In genomic region chr10:127303105-127303504, GRCh38 we compare ENCODE assay signal across 20 cellular contexts.
"Had no signal": no experiment of that assay in that cellular context is flagged by ENCODE, and none has a peak within 500 bp of the region (broad histone marks: within the 10 kb centered on the region; RNA-seq: fewer than 3 reads in every experiment).

No MANE protein-coding gene starts in this region.

- ATAC-seq: activated CD4-positive, CD25-positive, alpha-beta regulatory T cell treated with anti-CD3 and anti-CD28 coated beads, Interleukin-2, amount 50 U/mL, for 24 hours; activated T-cell treated with anti-CD3 and anti-CD28 coated beads, Interleukin-2, amount 50 U/mL, for 72 hours; left ventricle myocardium superior; natural killer cell; psoas muscle had no signal

- H3K9me3 ChIP-seq: psoas muscle, right atrium auricular region, spleen, tibial artery had no signal

- H3K27ac ChIP-seq: hepatocyte, psoas muscle, right atrium auricular region, spleen, tibial artery had no signal

- H3K4me3 ChIP-seq: hepatocyte, psoas muscle, right atrium auricular region, spleen, tibial artery had no signal

- H3K27me3 Mint-ChIP-seq: activated CD4-positive, alpha-beta memory T cell treated with anti-CD3 and anti-CD28 coated beads, Interleukin-2, amount 10 ng/mL, durations not matched to agents 7 days and 5 days; stimulated activated naive CD8-positive, alpha-beta T cell treated with anti-CD3 and anti-CD28 coated beads, Interleukin-15, Interleukin-2, amounts not matched to agents 100 ng/mL and 50 ng/mL, for 24 hours had no signal

- H3K36me3 ChIP-seq: right atrium auricular region, spleen had no signal

- H3K4me1 ChIP-seq: psoas muscle, right atrium auricular region, spleen, tibial artery had no signal

- H3K27me3 ChIP-seq: hepatocyte, right atrium auricular region, spleen, tibial artery had no signal

- H3K4me3 Mint-ChIP-seq: activated CD4-positive, alpha-beta memory T cell treated with anti-CD3 and anti-CD28 coated beads, Interleukin-2, amount 10 ng/mL, durations not matched to agents 7 days and 5 days; activated CD4-positive, alpha-beta T cell treated with anti-CD3 and anti-CD28 coated beads, Interleukin-2, amount 10 ng/mL, durations not matched to agents 24 days and 14 days; activated naive CD4-positive, alpha-beta T cell treated with anti-CD3 and anti-CD28 coated beads for 36 hours; activated naive CD8-positive, alpha-beta T cell treated with anti-CD3 and anti-CD28 coated beads, Interleukin-2, amount 10 ng/mL, durations not matched to agents 7 days and 5 days; activated T-cell treated with anti-CD3 and anti-CD28 coated beads, Interleukin-2, amount 50 U/mL, for 72 hours; natural killer cell; stimulated activated naive CD8-positive, alpha-beta T cell treated with anti-CD3 and anti-CD28 coated beads, Interleukin-15, Interleukin-2, amounts not matched to agents 100 ng/mL and 50 ng/mL, for 24 hours had no signal

- H3K9me3 Mint-ChIP-seq: activated CD4-positive, alpha-beta memory T cell treated with anti-CD3 and anti-CD28 coated beads, Interleukin-2, amount 10 ng/mL, durations not matched to agents 7 days and 5 days; activated CD4-positive, alpha-beta T cell treated with anti-CD3 and anti-CD28 coated beads, Interleukin-2, amount 10 ng/mL, durations not matched to agents 24 days and 14 days; activated naive CD4-positive, alpha-beta T cell treated with anti-CD3 and anti-CD28 coated beads for 36 hours; activated naive CD8-positive, alpha-beta T cell treated with anti-CD3 and anti-CD28 coated beads, Interleukin-2, amount 10 ng/mL, durations not matched to agents 7 days and 5 days; activated T-cell treated with anti-CD3 and anti-CD28 coated beads, Interleukin-2, amount 50 U/mL, for 72 hours; natural killer cell; stimulated activated naive CD8-positive, alpha-beta T cell treated with anti-CD3 and anti-CD28 coated beads, Interleukin-15, Interleukin-2, amounts not matched to agents 100 ng/mL and 50 ng/mL, for 24 hours had no signal

- H3K36me3 Mint-ChIP-seq: activated naive CD8-positive, alpha-beta T cell treated with anti-CD3 and anti-CD28 coated beads, Interleukin-2, amount 10 ng/mL, durations not matched to agents 7 days and 5 days; natural killer cell had no signal

- H3K27ac Mint-ChIP-seq: activated CD4-positive, alpha-beta memory T cell treated with anti-CD3 and anti-CD28 coated beads, Interleukin-2, amount 10 ng/mL, durations not matched to agents 7 days and 5 days; activated CD4-positive, alpha-beta T cell treated with anti-CD3 and anti-CD28 coated beads, Interleukin-2, amount 10 ng/mL, durations not matched to agents 24 days and 14 days; activated naive CD4-positive, alpha-beta T cell treated with anti-CD3 and anti-CD28 coated beads for 36 hours; activated naive CD8-positive, alpha-beta T cell treated with anti-CD3 and anti-CD28 coated beads, Interleukin-2, amount 10 ng/mL, durations not matched to agents 7 days and 5 days; activated T-cell treated with anti-CD3 and anti-CD28 coated beads, Interleukin-2, amount 50 U/mL, for 72 hours; natural killer cell; stimulated activated naive CD8-positive, alpha-beta T cell treated with anti-CD3 and anti-CD28 coated beads, Interleukin-15, Interleukin-2, amounts not matched to agents 100 ng/mL and 50 ng/mL, for 24 hours had no signal

- DNase-seq: activated CD4-positive, alpha-beta memory T cell treated with anti-CD3 and anti-CD28 coated beads, Interleukin-2, amount 10 ng/mL, durations not matched to agents 7 days and 5 days; activated CD4-positive, alpha-beta T cell treated with anti-CD3 and anti-CD28 coated beads, Interleukin-2, amount 10 ng/mL, durations not matched to agents 24 days and 14 days; activated effector memory CD4-positive, alpha-beta T cell treated with Interleukin-2 at 50 U/mL for 16 hours; activated naive CD4-positive, alpha-beta T cell treated with anti-CD3 and anti-CD28 coated beads for 36 hours; activated naive CD8-positive, alpha-beta T cell treated with anti-CD3 and anti-CD28 coated beads, Interleukin-2, amount 10 ng/mL, durations not matched to agents 7 days and 5 days; activated T-cell treated with anti-CD3 and anti-CD28 coated beads, Interleukin-2, amount 50 U/mL, for 72 hours; amniotic stem cell; foreskin fibroblast; left ventricle myocardium superior; midbrain; natural killer cell; psoas muscle; spleen; stimulated activated CD4-positive, alpha-beta T cell treated with anti-CD3 and anti-CD28 coated beads, Interleukin-4, amount 100 ng/mL, for 1 hour; substantia nigra; tibial artery had no signal

- H3K4me1 Mint-ChIP-seq: activated CD4-positive, alpha-beta memory T cell treated with anti-CD3 and anti-CD28 coated beads, Interleukin-2, amount 10 ng/mL, durations not matched to agents 7 days and 5 days; activated CD4-positive, alpha-beta T cell treated with anti-CD3 and anti-CD28 coated beads, Interleukin-2, amount 10 ng/mL, durations not matched to agents 24 days and 14 days; activated naive CD8-positive, alpha-beta T cell treated with anti-CD3 and anti-CD28 coated beads, Interleukin-2, amount 10 ng/mL, durations not matched to agents 7 days and 5 days had no signal
